17 cellular contexts compared by ENCODE assay signal in genomic region chr12:47574252-47575021, GRCh38.
DNase-seq lines count a peak whose midpoint lies in the region; ATAC-seq and TF ChIP-seq lines count a peak whose summit lies in the region.
"Had no signal": no experiment of that assay in that cellular context is flagged by ENCODE, and none has a peak within 500 bp of the region (broad histone marks: within the 10 kb centered on the region; RNA-seq: fewer than 3 reads in every experiment).

No MANE protein-coding gene starts in this region.

- H3K9me3 ChIP-seq in neural cell (ENCODE audit: low read length), result no peaks in the 10 kb centered on the region
- no peaks in the 10 kb centered on the region for H3K9me3 ChIP-seq in naive thymus-derived CD4-positive, alpha-beta T cell (ENCODE audit: control insufficient read depth in 2 of 3, low read length in 3 of 3)
- H3K9me3 ChIP-seq: BE2C had no signal

- TF ChIP-seq RAD21 in neural cell (conservative IDR thresholded peaks at IDR 0.05), result no peak

- no peak for DNase-seq in activated CD4-positive, alpha-beta T cell treated with anti-CD3 and anti-CD28 coated beads for 36 hours
- no peak for DNase-seq in activated CD4-positive, alpha-beta T cell treated with anti-CD3 and anti-CD28 coated beads for 48 hours
- DNase-seq in activated naive CD4-positive, alpha-beta T cell treated with anti-CD3 and anti-CD28 coated beads, Interleukin-2, amount 50 U/mL, for 72 hours (ENCODE audit: low spot score in 2 of 2), result no peak
- DNase-seq in activated naive CD4-positive, alpha-beta T cell treated with Interleukin-2 at 50 U/mL for 16 hours, result no peak
- no peak for DNase-seq in naive thymus-derived CD4-positive, alpha-beta T cell
- DNase-seq: BE2C, COR-L47, DMS 273 treated with DMSO at 0.1 percent for 48 hours, GDM1, KBM-7, NCI-H1105 treated with DMSO at 0.1 percent for 48 hours, NCI-H1694, Right ventricle myocardium superior had no signal

- H3K27ac Mint-ChIP-seq in activated CD4-positive, alpha-beta T cell treated with anti-CD3 and anti-CD28 coated beads for 36 hours, result peak overlapping the region; percentile 94
- peak overlapping the region; percentile 42 to 92 for H3K27ac Mint-ChIP-seq in activated naive CD4-positive, alpha-beta T cell treated with anti-CD3 and anti-CD28 coated beads, Interleukin-2, amount 50 U/mL, for 72 hours
- H3K27ac Mint-ChIP-seq in naive thymus-derived CD4-positive, alpha-beta T cell, result no peak overlapping the region
- H3K27ac Mint-ChIP-seq: CD4-positive, CD25-positive, alpha-beta regulatory T cell had no signal

- H3K4me1 Mint-ChIP-seq in activated CD4-positive, alpha-beta T cell treated with anti-CD3 and anti-CD28 coated beads for 36 hours, result peaks cover 28% of the 10 kb centered on the region
- H3K4me1 Mint-ChIP-seq in naive thymus-derived CD4-positive, alpha-beta T cell, result peaks cover 0 to 11% (median 0%) of the 10 kb centered on the region in 7 donors

- intact Hi-C loops in activated CD4-positive, alpha-beta T cell treated with anti-CD3 and anti-CD28 coated beads for 36 hours (cut with DNase I, micrococcal nuclease), result loop anchor here in 1 of 2 experiments (2.0 to 5.0 kb wide), 3 partner anchors 156 to 492 kb away; no protein-coding TSS in a partner anchor
- intact Hi-C loops in naive thymus-derived CD4-positive, alpha-beta T cell (cut with micrococcal nuclease), result no loop called here

- no peak overlapping the region for H3K9ac ChIP-seq in neural cell (ENCODE audit: low read length)

- H3K4me3 ChIP-seq in neural cell (ENCODE audit: low read length), result no peak overlapping the region
- no peak overlapping the region for H3K4me3 ChIP-seq in naive thymus-derived CD4-positive, alpha-beta T cell (ENCODE audit: low read length)

- TF ChIP-seq EP300 in neural cell (conservative IDR thresholded peaks at IDR 0.05; ENCODE audit: poor library complexity, severe bottlenecking), result no peak

- ATAC-seq in activated CD4-positive, alpha-beta T cell treated with anti-CD3 and anti-CD28 coated beads for 36 hours, result peak; percentile 96
- ATAC-seq in activated naive CD4-positive, alpha-beta T cell treated with anti-CD3 and anti-CD28 coated beads, Interleukin-2, amount 50 U/mL, for 72 hours, result peak; percentile 80 to 95
- ATAC-seq in GM19455 (IDR thresholded peaks at IDR 0.05; ENCODE audit: unreplicated experiment), result no peak
- no peak for ATAC-seq in naive thymus-derived CD4-positive, alpha-beta T cell
- ATAC-seq: HepG2 had no signal

- no peaks in the 10 kb centered on the region for H3K27me3 ChIP-seq in neural cell (ENCODE audit: insufficient read depth, low read depth, low read length)
- no peaks in the 10 kb centered on the region for H3K27me3 ChIP-seq in naive thymus-derived CD4-positive, alpha-beta T cell (ENCODE audit: control insufficient read depth in 2 of 2, insufficient read depth in 2 of 2, low read length in 2 of 2)
- H3K27me3 ChIP-seq: BE2C had no signal

- CTCF ChIA-PET in activated CD4-positive, alpha-beta T cell treated with anti-CD3 and anti-CD28 coated beads for 36 hours (lab: Charles Lee), result interaction anchor here (0.7 kb wide), 1 partner anchor 63 kb away, joined by 3 read pairs; no protein-coding TSS in a partner anchor
- CTCF ChIA-PET in naive thymus-derived CD4-positive, alpha-beta T cell (lab: Charles Lee), result no interaction called here

- H3K9me3 Mint-ChIP-seq in activated CD4-positive, alpha-beta T cell treated with anti-CD3 and anti-CD28 coated beads for 36 hours (ENCODE audit: low read depth), result no peaks in the 10 kb centered on the region
- peaks cover 5 to 6% of the 10 kb centered on the region in 2 donors for H3K9me3 Mint-ChIP-seq in activated naive CD4-positive, alpha-beta T cell treated with anti-CD3 and anti-CD28 coated beads, Interleukin-2, amount 50 U/mL, for 72 hours
- H3K9me3 Mint-ChIP-seq in naive thymus-derived CD4-positive, alpha-beta T cell, result peaks cover 0 to 7% (median 0%) of the 10 kb centered on the region in 11 donors

- TF ChIP-seq CTCF in neural cell (IDR thresholded peaks at IDR 0.05; ENCODE audit: poor library complexity, severe bottlenecking), result no peak

- H3K36me3 Mint-ChIP-seq in activated CD4-positive, alpha-beta T cell treated with anti-CD3 and anti-CD28 coated beads for 36 hours (ENCODE audit: low read depth), result no peaks in the 10 kb centered on the region
- peaks cover 0 to 12% of the 10 kb centered on the region in 2 donors for H3K36me3 Mint-ChIP-seq in activated naive CD4-positive, alpha-beta T cell treated with anti-CD3 and anti-CD28 coated beads, Interleukin-2, amount 50 U/mL, for 72 hours
- H3K36me3 Mint-ChIP-seq in naive thymus-derived CD4-positive, alpha-beta T cell, result no peaks in the 10 kb centered on the region
- H3K36me3 Mint-ChIP-seq: CD4-positive, CD25-positive, alpha-beta regulatory T cell had no signal

- no peak overlapping the region for H2AFZ ChIP-seq in neural cell (ENCODE audit: low read depth, low read length)

- H3K4me3 Mint-ChIP-seq in activated CD4-positive, alpha-beta T cell treated with anti-CD3 and anti-CD28 coated beads for 36 hours, result no peak overlapping the region
- H3K4me3 Mint-ChIP-seq in naive thymus-derived CD4-positive, alpha-beta T cell, result no peak overlapping the region
- H3K4me3 Mint-ChIP-seq: CD4-positive, CD25-positive, alpha-beta regulatory T cell had no signal

- H3K4me2 ChIP-seq in neural cell (ENCODE audit: low read length), result no peak overlapping the region

- H3K9me2 ChIP-seq in neural cell (ENCODE audit: insufficient read depth, low read length), result no peaks in the 10 kb centered on the region

- no peaks in the 10 kb centered on the region for H3K79me2 ChIP-seq in neural cell (replicated peaks; ENCODE audit: insufficient read depth, low read length)

- POLR2A ChIA-PET in activated CD4-positive, alpha-beta T cell treated with anti-CD3 and anti-CD28 coated beads for 36 hours (lab: Charles Lee), result interaction anchor here (0.6 kb wide), 1 partner anchor 1305 kb away, joined by 4 read pairs; no protein-coding TSS in a partner anchor
- POLR2A ChIA-PET in naive thymus-derived CD4-positive, alpha-beta T cell (lab: Charles Lee), result no interaction called here

- H4K20me1 ChIP-seq in neural cell (ENCODE audit: insufficient read depth), result no peaks in the 10 kb centered on the region

- peaks cover 11% of the 10 kb centered on the region for H3F3A ChIP-seq in neural cell (ENCODE audit: insufficient read depth, low read length, poor library complexity, severe bottlenecking)

- H3K27ac ChIP-seq in neural cell (ENCODE audit: low read length), result peak overlapping the region; percentile 98
- no peak overlapping the region for H3K27ac ChIP-seq in naive thymus-derived CD4-positive, alpha-beta T cell (ENCODE audit: low read depth, low read length)

- no peaks in the 10 kb centered on the region for H3K27me3 Mint-ChIP-seq in activated CD4-positive, alpha-beta T cell treated with anti-CD3 and anti-CD28 coated beads for 36 hours
- H3K27me3 Mint-ChIP-seq in naive thymus-derived CD4-positive, alpha-beta T cell, result peaks cover 0 to 5% (median 3%) of the 10 kb centered on the region in 5 donors

- no peaks in the 10 kb centered on the region for H3K4me1 ChIP-seq in naive thymus-derived CD4-positive, alpha-beta T cell (ENCODE audit: control insufficient read depth in 2 of 2, insufficient read depth in 2 of 2, low read length in 2 of 2)
- H3K4me1 ChIP-seq: BE2C had no signal

- no peaks in the 10 kb centered on the region for H3K36me3 ChIP-seq in neural cell (ENCODE audit: insufficient read depth, low read length)
- H3K36me3 ChIP-seq in naive thymus-derived CD4-positive, alpha-beta T cell (ENCODE audit: control insufficient read depth in 2 of 3, insufficient read depth in 3 of 3, low read length in 3 of 3), result no peaks in the 10 kb centered on the region
- H3K36me3 ChIP-seq: BE2C had no signal

TF ChIP-seq in neural cell, 6 proteins besides CTCF, POLR2A, EP300 and RAD21:
- no peak for TF ChIP-seq EZH2 (IDR thresholded peaks at IDR 0.05; ENCODE audit: borderline replicate concordance, insufficient read depth, low read length, poor library complexity, severe bottlenecking)
- TF ChIP-seq SMC3 (conservative IDR thresholded peaks at IDR 0.05; ENCODE audit: poor library complexity), result no peak
- no peak for TF ChIP-seq TAF1 (IDR thresholded peaks at IDR 0.05; ENCODE audit: low read depth)
- TF ChIP-seq REST (IDR thresholded peaks at IDR 0.05; ENCODE audit: borderline replicate concordance), result no peak

Comparison
In these comparisons a context has a peak if more than half of its experiments do, and no peak if none do; other contexts are left out.
1. ATAC-seq: peak in activated CD4-positive, alpha-beta T cell treated with anti-CD3 and anti-CD28 coated beads for 36 hours (single experiment) and activated naive CD4-positive, alpha-beta T cell treated with anti-CD3 and anti-CD28 coated beads, Interleukin-2, amount 50 U/mL, for 72 hours (2 of 2); none in GM19455 (single experiment) and naive thymus-derived CD4-positive, alpha-beta T cell (single experiment).
2. H3K27ac Mint-ChIP-seq: peak in activated CD4-positive, alpha-beta T cell treated with anti-CD3 and anti-CD28 coated beads for 36 hours (single experiment) and activated naive CD4-positive, alpha-beta T cell treated with anti-CD3 and anti-CD28 coated beads, Interleukin-2, amount 50 U/mL, for 72 hours (2 of 2); none in naive thymus-derived CD4-positive, alpha-beta T cell (0 of 9).